Comparison of ENCODE assay signal across 10 cellular contexts in the genomic region with DNA sequence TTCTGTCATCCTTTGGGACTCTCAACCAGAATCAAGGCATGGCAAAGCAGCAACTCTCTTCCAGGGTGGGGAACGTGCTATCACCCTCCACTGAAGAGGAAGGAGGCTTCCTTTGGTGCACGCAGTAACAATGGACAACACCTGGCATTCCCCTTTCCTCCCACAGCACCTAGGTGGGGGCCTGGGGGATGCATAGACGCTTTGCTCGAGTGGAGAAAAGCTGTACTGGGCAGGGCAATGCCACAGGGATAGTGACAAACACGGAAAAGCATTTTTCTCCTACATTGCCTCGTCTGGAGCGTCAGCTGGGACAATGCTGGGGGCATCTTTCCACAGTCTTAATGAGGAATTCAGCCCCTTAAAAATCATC.
DNase-seq lines count a peak whose midpoint lies in the region; ATAC-seq lines count a peak whose summit lies in the region.
"Had no signal": no experiment of that assay in that cellular context is flagged by ENCODE, and none has a peak within 500 bp of the region (broad histone marks: within the 10 kb centered on the region; RNA-seq: fewer than 3 reads in every experiment).

No MANE protein-coding gene starts in this region.

- intact Hi-C loops in activated CD4-positive, alpha-beta T cell treated with anti-CD3 and anti-CD28 coated beads, Interleukin-2, amount 10 ng/mL, durations not matched to agents 24 days and 14 days (cut with micrococcal nuclease): loop anchor here (2.0 to 5.0 kb wide), 8 partner anchors 84 to 636 kb away; partner anchors contain the start of gene GMPR

- no peak for ATAC-seq in activated naive CD8-positive, alpha-beta T cell treated with anti-CD3 and anti-CD28 coated beads, Interleukin-2, amount 50 U/mL, for 24 hours
- ATAC-seq: A549 had no signal

- no peaks in the 10 kb centered on the region for H3K9me3 Mint-ChIP-seq in activated CD4-positive, alpha-beta T cell treated with anti-CD3 and anti-CD28 coated beads, Interleukin-2, amount 10 ng/mL, durations not matched to agents 24 days and 14 days
- H3K9me3 Mint-ChIP-seq in activated naive CD8-positive, alpha-beta T cell treated with anti-CD3 and anti-CD28 coated beads, Interleukin-2, amount 50 U/mL, for 24 hours: no peaks in the 10 kb centered on the region
- H3K9me3 Mint-ChIP-seq in immature natural killer cell: no peaks in the 10 kb centered on the region

- no peak for DNase-seq in activated CD4-positive, alpha-beta T cell treated with anti-CD3 and anti-CD28 coated beads, Interleukin-2, amount 10 ng/mL, durations not matched to agents 24 days and 14 days
- DNase-seq in activated CD4-positive, alpha-beta T cell treated with anti-CD3 and anti-CD28 coated beads, Interleukin-2, amount 50 U/mL, for 1 hour: no peak
- no peak for DNase-seq in activated naive CD8-positive, alpha-beta T cell treated with anti-CD3 and anti-CD28 coated beads, Interleukin-2, amount 50 U/mL, for 24 hours
- DNase-seq in immature natural killer cell: no peak
- no peak for DNase-seq in GF-D8 (lab: John Stamatoyannopoulos, UW)
- no peak for DNase-seq in NCI-H446 treated with DMSO at 0.1 percent for 48 hours (lab: John Stamatoyannopoulos, UW)
- DNase-seq in activated gamma-delta T cell (lab: John Stamatoyannopoulos, UW): no peak
- DNase-seq: NCI-H524 treated with DMSO at 0.1 percent for 48 hours had no signal

- H3K4me3 Mint-ChIP-seq in activated CD4-positive, alpha-beta T cell treated with anti-CD3 and anti-CD28 coated beads, Interleukin-2, amount 10 ng/mL, durations not matched to agents 24 days and 14 days: no peak overlapping the region
- no peak overlapping the region for H3K4me3 Mint-ChIP-seq in activated naive CD8-positive, alpha-beta T cell treated with anti-CD3 and anti-CD28 coated beads, Interleukin-2, amount 50 U/mL, for 24 hours
- H3K4me3 Mint-ChIP-seq in immature natural killer cell: peak overlapping the region in 1 of 5 donors; percentile 72

- peak overlapping the region; percentile 77 for H3K27ac ChIP-seq in temporal lobe (ENCODE audit: low read depth, low read length)
- H3K27ac ChIP-seq: A549 had no signal

- H3K36me3 Mint-ChIP-seq in activated CD4-positive, alpha-beta T cell treated with anti-CD3 and anti-CD28 coated beads, Interleukin-2, amount 10 ng/mL, durations not matched to agents 24 days and 14 days (ENCODE audit: low read depth): peaks cover 31% of the 10 kb centered on the region
- peaks cover 13% of the 10 kb centered on the region for H3K36me3 Mint-ChIP-seq in activated naive CD8-positive, alpha-beta T cell treated with anti-CD3 and anti-CD28 coated beads, Interleukin-2, amount 50 U/mL, for 24 hours (ENCODE audit: low read depth)
- peaks cover 0 to 7% (median 2%) of the 10 kb centered on the region in 3 donors for H3K36me3 Mint-ChIP-seq in immature natural killer cell

- peaks cover 75% of the 10 kb centered on the region for H3K4me1 Mint-ChIP-seq in activated CD4-positive, alpha-beta T cell treated with anti-CD3 and anti-CD28 coated beads, Interleukin-2, amount 10 ng/mL, durations not matched to agents 24 days and 14 days
- H3K4me1 Mint-ChIP-seq in activated naive CD8-positive, alpha-beta T cell treated with anti-CD3 and anti-CD28 coated beads, Interleukin-2, amount 50 U/mL, for 24 hours: peaks cover 92% of the 10 kb centered on the region
- H3K4me1 Mint-ChIP-seq in immature natural killer cell: peaks cover 78 to 89% of the 10 kb centered on the region in 2 donors

- peak overlapping the region; percentile 84 for H3K27ac Mint-ChIP-seq in activated CD4-positive, alpha-beta T cell treated with anti-CD3 and anti-CD28 coated beads, Interleukin-2, amount 10 ng/mL, durations not matched to agents 24 days and 14 days
- peak overlapping the region; percentile 91 for H3K27ac Mint-ChIP-seq in activated naive CD8-positive, alpha-beta T cell treated with anti-CD3 and anti-CD28 coated beads, Interleukin-2, amount 50 U/mL, for 24 hours
- H3K27ac Mint-ChIP-seq in immature natural killer cell: peak overlapping the region; percentile 46 to 96 (median 94)

- H3K27me3 Mint-ChIP-seq in activated CD4-positive, alpha-beta T cell treated with anti-CD3 and anti-CD28 coated beads, Interleukin-2, amount 10 ng/mL, durations not matched to agents 24 days and 14 days: no peaks in the 10 kb centered on the region
- no peaks in the 10 kb centered on the region for H3K27me3 Mint-ChIP-seq in activated naive CD8-positive, alpha-beta T cell treated with anti-CD3 and anti-CD28 coated beads, Interleukin-2, amount 50 U/mL, for 24 hours
- peaks cover 9 to 20% (median 17%) of the 10 kb centered on the region in 3 donors for H3K27me3 Mint-ChIP-seq in immature natural killer cell (ENCODE audit: low read depth in 3 of 3)
